ENCODE assay signal across 22 cellular contexts in the genomic region with DNA sequence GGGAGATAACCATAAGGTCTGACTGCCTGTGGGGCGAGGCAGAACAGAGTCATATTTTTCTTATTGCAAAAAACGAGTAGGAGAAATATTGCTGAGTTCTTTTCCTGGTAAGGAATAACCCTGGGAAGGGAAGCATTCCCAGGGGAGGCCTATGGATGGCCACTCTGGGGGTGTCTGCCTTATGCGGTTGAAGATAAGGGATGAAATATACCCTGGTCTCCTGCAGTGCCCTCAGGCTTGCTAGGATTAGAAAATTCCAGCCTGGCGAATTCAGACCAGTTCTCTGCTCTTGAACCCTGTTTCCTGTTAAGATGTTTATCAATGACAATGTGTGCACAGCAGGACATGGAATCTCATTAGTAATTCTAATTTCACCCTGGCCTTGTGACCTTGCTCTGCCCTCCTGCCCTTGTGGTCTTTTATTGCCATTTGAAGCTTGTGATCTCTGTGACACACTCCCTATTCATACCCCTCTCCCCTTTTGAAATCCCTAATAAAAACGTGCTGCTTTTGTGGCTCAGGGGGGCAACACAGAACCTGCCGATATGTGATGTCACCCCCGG.
DNase-seq lines count a peak whose midpoint lies in the region; ATAC-seq and TF ChIP-seq lines count a peak whose summit lies in the region.
"Had no signal": no experiment of that assay in that cellular context is flagged by ENCODE, and none has a peak within 500 bp of the region (broad histone marks: within the 10 kb centered on the region; RNA-seq: fewer than 3 reads in every experiment).

No MANE protein-coding gene starts in this region.

- CTCF ChIA-PET in HEK293 (lab: Yijun Ruan, JAX): no interaction called here
- CTCF ChIA-PET in CD4-positive, alpha-beta T cell (lab: Charles Lee): no interaction called here

- no peak for ATAC-seq in CD4-positive, alpha-beta T cell (ENCODE audit: poor library complexity)
- ATAC-seq: GM12878, HCT116 had no signal

- H3K4me1 Mint-ChIP-seq in endodermal cell: no peaks in the 10 kb centered on the region
- H3K4me1 Mint-ChIP-seq in neural crest cell: peaks cover 24% of the 10 kb centered on the region
- H3K4me1 Mint-ChIP-seq in CD4-positive, alpha-beta T cell (ENCODE audit: low read depth): no peaks in the 10 kb centered on the region
- H3K4me1 Mint-ChIP-seq: B cell; CD14-positive monocyte; CD4-positive, alpha-beta memory T cell; H9 had no signal

- H3K27me3 Mint-ChIP-seq in endodermal cell (ENCODE audit: insufficient read depth): no peaks in the 10 kb centered on the region
- no peaks in the 10 kb centered on the region for H3K27me3 Mint-ChIP-seq in neural crest cell (ENCODE audit: low read depth)
- no peaks in the 10 kb centered on the region for H3K27me3 Mint-ChIP-seq in CD4-positive, alpha-beta T cell
- H3K27me3 Mint-ChIP-seq: B cell; CD4-positive, alpha-beta memory T cell had no signal

- no peak overlapping the region for H3K9ac ChIP-seq in endodermal cell (ENCODE audit: extremely low read depth, low read length, poor library complexity, severe bottlenecking)
- H3K9ac ChIP-seq: BLaER1 treated with 17β-estradiol and CSF1 and Interleukin-3, amounts not matched to agents 10 nM and 100 nM; GM23248 had no signal

- POLR2A ChIA-PET in HEK293 (lab: Yijun Ruan, JAX): no interaction called here
- POLR2A ChIA-PET in CD4-positive, alpha-beta T cell (lab: Charles Lee): no interaction called here

- peak; percentile 80 for DNase-seq in BE2C
- peak; percentile 46 for DNase-seq in endodermal cell
- peak; percentile 52 for DNase-seq in neural crest cell (ENCODE audit: low read depth, low spot score)
- DNase-seq in HuH-7 (ENCODE audit: low spot score): no peak
- DNase-seq in spleen: no peak
- no peak for DNase-seq in NCI-H774 (lab: John Stamatoyannopoulos, UW)
- DNase-seq in CD4-positive, alpha-beta T cell: no peak
- DNase-seq: Calu3; CD4-positive, alpha-beta memory T cell; COR-L47; DMS79; EL; GDM1; GM23248; H9; HFFc6 had no signal

- no peak for TF ChIP-seq POLR2A in spleen (IDR thresholded peaks at IDR 0.05)

- H3K36me3 ChIP-seq in BE2C (no peaks in the 10 kb centered on the region), HEK293 (ENCODE audit: control insufficient read depth in 2 of 2, insufficient read depth in 1 of 2, low read length in 2 of 2) (no peaks in the 10 kb centered on the region), endodermal cell (ENCODE audit: control insufficient read depth, insufficient read depth, low read length) (no peaks in the 10 kb centered on the region), spleen (no peaks in the 10 kb centered on the region)
- H3K36me3 ChIP-seq: BLaER1 treated with 17β-estradiol and CSF1 and Interleukin-3, amounts not matched to agents 10 nM and 100 nM had no signal

- no peak overlapping the region for H3K4me3 Mint-ChIP-seq in endodermal cell
- H3K4me3 Mint-ChIP-seq in neural crest cell: peak overlapping the region; percentile 69
- no peak overlapping the region for H3K4me3 Mint-ChIP-seq in CD4-positive, alpha-beta T cell
- H3K4me3 Mint-ChIP-seq: B cell; CD14-positive monocyte; CD4-positive, alpha-beta memory T cell; H9; HFFc6 had no signal

- H3K4me3 ChIP-seq in BE2C (ENCODE audit: low read depth, low read length) (no peak overlapping the region), HEK293 (ENCODE audit: low read depth, low read length) (no peak overlapping the region), endodermal cell (ENCODE audit: low read length) (no peak overlapping the region), spleen (no peak overlapping the region)
- H3K4me3 ChIP-seq: BLaER1 treated with 17β-estradiol and CSF1 and Interleukin-3, amounts not matched to agents 10 nM and 100 nM; GM12878; GM23248 had no signal

- intact Hi-C loops in spleen (cut with DNase I; ENCODE audit: low total_unique reads): no loop called here
- intact Hi-C loops in CD4-positive, alpha-beta T cell (cut with DNase I, micrococcal nuclease): no loop called here

- WGBS in endodermal cell (ENCODE audit: insufficient coverage in 1 of 2, insufficient read length in 1 of 2), 2 experiments: 77 to 81% methylated on average over 3 to 7 of the region's 7 CpGs
- WGBS in spleen, 5 donors: 64 to 70% (median 68%) methylated on average over 7 of the region's 7 CpGs

- no peaks in the 10 kb centered on the region for H3K36me3 Mint-ChIP-seq in endodermal cell (ENCODE audit: low read depth)
- peaks cover 13% of the 10 kb centered on the region for H3K36me3 Mint-ChIP-seq in neural crest cell (ENCODE audit: low read depth)
- no peaks in the 10 kb centered on the region for H3K36me3 Mint-ChIP-seq in CD4-positive, alpha-beta T cell (ENCODE audit: low read depth)
- H3K36me3 Mint-ChIP-seq: CD14-positive monocyte; CD4-positive, alpha-beta memory T cell had no signal

- H3K27ac ChIP-seq in HEK293 (ENCODE audit: extremely low read depth, low read depth, low read length): no peak overlapping the region
- no peak overlapping the region for H3K27ac ChIP-seq in endodermal cell (ENCODE audit: low read depth, low read length)
- H3K27ac ChIP-seq in spleen: no peak overlapping the region
- no peak overlapping the region for H3K27ac ChIP-seq in CD4-positive, alpha-beta T cell (ENCODE audit: low read depth, low read length)
- H3K27ac ChIP-seq: BLaER1 treated with 17β-estradiol and CSF1 and Interleukin-3, amounts not matched to agents 10 nM and 100 nM; GM23248 had no signal

- H3K9me3 ChIP-seq in BE2C: no peaks in the 10 kb centered on the region
- no peaks in the 10 kb centered on the region for H3K9me3 ChIP-seq in HEK293 (ENCODE audit: control insufficient read depth, insufficient read depth, low read depth, low read length)
- H3K9me3 ChIP-seq in endodermal cell (ENCODE audit: control insufficient read depth, low read length): peaks cover 33% of the 10 kb centered on the region
- H3K9me3 ChIP-seq in spleen: peaks cover 0 to 33% (median 13%) of the 10 kb centered on the region in 8 donors
- H3K9me3 ChIP-seq in CD4-positive, alpha-beta T cell (ENCODE audit: control insufficient read depth, low read length): no peaks in the 10 kb centered on the region

- H3K27me3 ChIP-seq in BE2C: no peaks in the 10 kb centered on the region
- H3K27me3 ChIP-seq in endodermal cell (ENCODE audit: control insufficient read depth, insufficient read depth, low read length, poor library complexity, severe bottlenecking): no peaks in the 10 kb centered on the region
- H3K27me3 ChIP-seq in spleen (replicated peaks in 1 of 7): no peaks in the 10 kb centered on the region
- H3K27me3 ChIP-seq in CD4-positive, alpha-beta T cell (ENCODE audit: control insufficient read depth, insufficient read depth, low read length): no peaks in the 10 kb centered on the region
- H3K27me3 ChIP-seq: BLaER1 treated with 17β-estradiol and CSF1 and Interleukin-3, amounts not matched to agents 10 nM and 100 nM had no signal

- H3K27ac Mint-ChIP-seq in endodermal cell (no peak overlapping the region), neural crest cell (ENCODE audit: unreplicated experiment) (peak overlapping the region; percentile 92)
- H3K27ac Mint-ChIP-seq in CD4-positive, alpha-beta T cell: no peak overlapping the region
- H3K27ac Mint-ChIP-seq: B cell; CD14-positive monocyte; CD4-positive, alpha-beta memory T cell; H9; HFFc6 had no signal

- no peak for TF ChIP-seq CTCF in BE2C (IDR thresholded peaks at IDR 0.05; ENCODE audit: low read depth, low read length)
- no peak for TF ChIP-seq CTCF in HEK293 (tag by site-specific recombination; IDR thresholded peaks at IDR 0.05)
- TF ChIP-seq CTCF in endodermal cell (conservative IDR thresholded peaks at IDR 0.05): no peak
- no peak for TF ChIP-seq CTCF in neural crest cell (conservative IDR thresholded peaks at IDR 0.05)
- no peak for TF ChIP-seq CTCF in spleen (IDR thresholded peaks at IDR 0.05 in 8 of 11, conservative IDR thresholded peaks at IDR 0.05 in 3 of 11)
- no peak for TF ChIP-seq CTCF in CD4-positive, alpha-beta T cell (IDR thresholded peaks at IDR 0.05)

- peaks cover 3% of the 10 kb centered on the region; the same call in 1 of the 2 replicates for H3K4me1 ChIP-seq in BE2C
- no peaks in the 10 kb centered on the region for H3K4me1 ChIP-seq in HEK293 (ENCODE audit: control insufficient read depth, insufficient read depth, low read length)
- no peaks in the 10 kb centered on the region for H3K4me1 ChIP-seq in endodermal cell (ENCODE audit: control insufficient read depth, insufficient read depth, low read length)
- no peaks in the 10 kb centered on the region for H3K4me1 ChIP-seq in spleen
- H3K4me1 ChIP-seq: BLaER1 treated with 17β-estradiol and CSF1 and Interleukin-3, amounts not matched to agents 10 nM and 100 nM had no signal

- peaks cover 22% of the 10 kb centered on the region for H3K9me3 Mint-ChIP-seq in endodermal cell
- peaks cover 11% of the 10 kb centered on the region for H3K9me3 Mint-ChIP-seq in neural crest cell
- peaks cover 2% of the 10 kb centered on the region for H3K9me3 Mint-ChIP-seq in CD4-positive, alpha-beta T cell

TF ChIP-seq in HEK293, 187 proteins besides CTCF, POLR2A, EP300 and RAD21:
- TF ChIP-seq SETDB1 (IDR thresholded peaks at IDR 0.05; ENCODE audit: insufficient read length, low read length) (peak; percentile 64), ZNF555 (tag by site-specific recombination; conservative IDR thresholded peaks at IDR 0.05) (no peak)

Comparison
In these comparisons a context has a peak if more than half of its experiments do, and no peak if none do; other contexts are left out.
1. DNase-seq: peak in BE2C (single experiment), endodermal cell (single experiment) and neural crest cell (single experiment); none in HuH-7 (single experiment), spleen (single experiment), NCI-H774 (single experiment) and CD4-positive, alpha-beta T cell (0 of 10).